Comparison of ENCODE assay signal across 10 cellular contexts in the genomic region with DNA sequence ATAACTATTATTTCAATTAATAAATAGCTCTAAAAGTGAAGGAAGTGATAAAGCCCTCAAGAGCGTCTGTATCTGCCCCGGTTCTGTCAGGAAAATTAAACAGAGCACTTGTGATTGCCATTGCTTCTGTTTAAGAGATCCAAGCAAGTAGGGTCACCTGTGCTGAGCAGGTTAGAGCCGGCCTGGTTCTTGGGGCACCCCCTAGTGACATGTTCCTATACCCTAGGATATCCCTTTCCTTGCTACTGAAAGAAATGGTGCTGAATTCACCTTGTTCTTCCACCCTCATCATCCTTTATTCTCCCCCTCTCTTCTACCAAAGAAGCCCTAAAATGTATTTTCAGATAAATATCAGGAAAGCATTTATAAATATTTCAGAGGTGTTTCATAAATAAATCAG.
DNase-seq lines count a peak whose midpoint lies in the region; ATAC-seq and TF ChIP-seq lines count a peak whose summit lies in the region.
"Had no signal": no experiment of that assay in that cellular context is flagged by ENCODE, and none has a peak within 500 bp of the region (broad histone marks: within the 10 kb centered on the region; RNA-seq: fewer than 3 reads in every experiment).

No MANE protein-coding gene starts in this region.

- no peaks in the 10 kb centered on the region for H3K9me3 Mint-ChIP-seq in effector memory CD8-positive, alpha-beta T cell
- no peaks in the 10 kb centered on the region for H3K9me3 Mint-ChIP-seq in type B pancreatic cell

- H3K27me3 Mint-ChIP-seq in effector memory CD8-positive, alpha-beta T cell = no peaks in the 10 kb centered on the region
- H3K27me3 Mint-ChIP-seq in type B pancreatic cell = peaks cover 21% of the 10 kb centered on the region

- no peak overlapping the region for H3K4me3 Mint-ChIP-seq in effector memory CD8-positive, alpha-beta T cell
- no peak overlapping the region for H3K4me3 Mint-ChIP-seq in type B pancreatic cell

- TF ChIP-seq POLR2A in vagina (IDR thresholded peaks at IDR 0.05) = no peak

- peak; percentile 81 for ATAC-seq in effector memory CD8-positive, alpha-beta T cell (replicated peaks)
- no peak for ATAC-seq in sciatic nerve

- H3K9me3 ChIP-seq in vagina = no peaks in the 10 kb centered on the region
- H3K9me3 ChIP-seq: upper lobe of left lung had no signal

- no peaks in the 10 kb centered on the region for H3K36me3 ChIP-seq in vagina
- H3K36me3 ChIP-seq: upper lobe of left lung had no signal

- TF ChIP-seq CTCF in type B pancreatic cell (conservative IDR thresholded peaks at IDR 0.05) (peak; percentile 15), vagina (IDR thresholded peaks at IDR 0.05) (no peak)

- DNase-seq in stimulated activated CD4-positive, alpha-beta T cell treated with anti-CD3 and anti-CD28 coated beads, Interleukin-15, amount 100 ng/mL, for 24 hours = peak; percentile 26
- no peak for DNase-seq in stimulated activated CD4-positive, alpha-beta T cell treated with anti-CD3 and anti-CD28 coated beads, Interleukin-1b, Interleukin-23, amount 100 ng/mL, for 48 hours
- DNase-seq in T-helper 1 cell (peak in 3 of 5 donors; percentile 9 to 14 (median 13)), type B pancreatic cell (ENCODE audit: extremely low spot score, unreplicated experiment) (no peak), NCI-H187 treated with DMSO at 0.1 percent for 48 hours (lab: John Stamatoyannopoulos, UW) (no peak), vagina (ENCODE audit: extremely low spot score in 2 of 2) (no peak), sciatic nerve (ENCODE audit: low spot score) (no peak)
- peak; percentile 18 to 23 (median 22) for DNase-seq in effector memory CD8-positive, alpha-beta T cell
- DNase-seq: NCI-H510A had no signal

- intact Hi-C loops in vagina (cut with DNase I) = no loop called here
- intact Hi-C loops in sciatic nerve (cut with DNase I) = no loop called here

- H3K4me3 ChIP-seq in vagina = no peak overlapping the region
- H3K4me3 ChIP-seq: upper lobe of left lung had no signal

- H3K4me1 Mint-ChIP-seq in effector memory CD8-positive, alpha-beta T cell (ENCODE audit: low read depth in 2 of 2) = peaks cover 2 to 10% of the 10 kb centered on the region in 2 donors
- peaks cover 15% of the 10 kb centered on the region for H3K4me1 Mint-ChIP-seq in type B pancreatic cell (ENCODE audit: unreplicated experiment)

- H3K27ac Mint-ChIP-seq in effector memory CD8-positive, alpha-beta T cell = no peak overlapping the region
- no peak overlapping the region for H3K27ac Mint-ChIP-seq in type B pancreatic cell

- peaks cover 3% of the 10 kb centered on the region for H3K36me3 Mint-ChIP-seq in effector memory CD8-positive, alpha-beta T cell (ENCODE audit: insufficient read depth)
- no peaks in the 10 kb centered on the region for H3K36me3 Mint-ChIP-seq in type B pancreatic cell

- peaks cover 11% of the 10 kb centered on the region for H3K4me1 ChIP-seq in vagina
- H3K4me1 ChIP-seq: upper lobe of left lung had no signal

- H3K27ac ChIP-seq in vagina = no peak overlapping the region
- H3K27ac ChIP-seq: upper lobe of left lung had no signal

- no peaks in the 10 kb centered on the region for H3K27me3 ChIP-seq in vagina
- H3K27me3 ChIP-seq: upper lobe of left lung had no signal

Comparison
In these comparisons a context has a peak if more than half of its experiments do, and no peak if none do; other contexts are left out.
1. DNase-seq: peak in stimulated activated CD4-positive, alpha-beta T cell treated with anti-CD3 and anti-CD28 coated beads, Interleukin-15, amount 100 ng/mL, for 24 hours (single experiment), T-helper 1 cell (3 of 5) and effector memory CD8-positive, alpha-beta T cell (3 of 3); none in stimulated activated CD4-positive, alpha-beta T cell treated with anti-CD3 and anti-CD28 coated beads, Interleukin-1b, Interleukin-23, amount 100 ng/mL, for 48 hours (single experiment), type B pancreatic cell (single experiment), NCI-H187 treated with DMSO at 0.1 percent for 48 hours (single experiment), vagina (0 of 2) and sciatic nerve (single experiment).